22 cellular contexts compared by ENCODE assay signal in genomic region chr3:88775026-88775690, GRCh38.
DNase-seq lines count a peak whose midpoint lies in the region; ATAC-seq and TF ChIP-seq lines count a peak whose summit lies in the region.
"Had no signal": no experiment of that assay in that cellular context is flagged by ENCODE, and none has a peak within 500 bp of the region (broad histone marks: within the 10 kb centered on the region; RNA-seq: fewer than 3 reads in every experiment).

No MANE protein-coding gene starts in this region.

- intact Hi-C loops in mammary epithelial cell (cut with micrococcal nuclease) (no loop called here), MCF 10A (cut with micrococcal nuclease) (no loop called here)

- H3K79me2 ChIP-seq in mammary epithelial cell (ENCODE audit: insufficient read depth, low read length): no peaks in the 10 kb centered on the region

- H3K36me3 ChIP-seq in mammary epithelial cell (ENCODE audit: insufficient read depth, low read length) (no peaks in the 10 kb centered on the region), RWPE2 (ENCODE audit: low read depth) (no peaks in the 10 kb centered on the region)
- H3K36me3 ChIP-seq: BLaER1 had no signal

- no peak overlapping the region for H3K9ac ChIP-seq in mammary epithelial cell (ENCODE audit: insufficient read depth, low read length)
- H3K9ac ChIP-seq: BLaER1 had no signal

- no peaks in the 10 kb centered on the region for H3K27me3 Mint-ChIP-seq in MCF 10A (ENCODE audit: insufficient read depth, unreplicated experiment)
- H3K27me3 Mint-ChIP-seq: B cell; CD4-positive, CD25-positive, alpha-beta regulatory T cell had no signal

- CTCF ChIA-PET in mammary epithelial cell (lab: Charles Lee; ENCODE audit: low non-redundant PET): no interaction called here
- CTCF ChIA-PET in MCF 10A (lab: Yijun Ruan, JAX): no interaction called here

- H3K4me1 Mint-ChIP-seq in MCF 10A (ENCODE audit: insufficient read depth, unreplicated experiment): no peaks in the 10 kb centered on the region
- H3K4me1 Mint-ChIP-seq: B cell; CD4-positive, CD25-positive, alpha-beta regulatory T cell; GM23338; H9 had no signal

- BruUV-seq in mammary epithelial cell (replicated peaks; lab: Mats Ljungman, UMichigan): no TSS peak
- BruUV-seq in MCF 10A (replicated peaks; lab: Mats Ljungman, UMichigan): no TSS peak

- WGBS in mammary epithelial cell (ENCODE audit: low coverage, missing lambda C conversion rate): 32% methylated on average over 3 of the region's 3 CpGs

- H3K27me3 ChIP-seq in mammary epithelial cell (ENCODE audit: insufficient read depth, low read length) (no peaks in the 10 kb centered on the region), RWPE2 (ENCODE audit: insufficient read depth, poor library complexity, severe bottlenecking) (no peaks in the 10 kb centered on the region)
- H3K27me3 ChIP-seq: BLaER1 had no signal

- H3K4me3 Mint-ChIP-seq in MCF 10A (ENCODE audit: unreplicated experiment): no peak overlapping the region
- H3K4me3 Mint-ChIP-seq: B cell; CD4-positive, CD25-positive, alpha-beta regulatory T cell; CD8-positive, alpha-beta T cell; GM23338; H9 had no signal

- no peaks in the 10 kb centered on the region for H3K9me3 Mint-ChIP-seq in MCF 10A (ENCODE audit: unreplicated experiment)
- H3K9me3 Mint-ChIP-seq: GM23338 had no signal

- H2AFZ ChIP-seq in mammary epithelial cell (ENCODE audit: low read depth, low read length): peak overlapping the region; percentile 67
- H2AFZ ChIP-seq: GM23338 had no signal

- H3K27ac ChIP-seq in mammary epithelial cell (ENCODE audit: insufficient read depth, low read depth, low read length) (no peak overlapping the region), RWPE2 (ENCODE audit: poor library complexity, severe bottlenecking) (no peak overlapping the region), epithelial cell of prostate (peak overlapping the region; percentile 2)
- H3K27ac ChIP-seq: 22Rv1, BLaER1, C4-2B had no signal

- POLR2A ChIA-PET in MCF 10A (lab: Yijun Ruan, JAX): interaction anchor here (0.7 to 1.1 kb wide), 3 partner anchors 29 to 61 kb away, joined by 3 to 5 read pairs (median 4); no protein-coding TSS in a partner anchor

- H3K4me2 ChIP-seq in mammary epithelial cell (ENCODE audit: insufficient read depth, low read depth, low read length): peak overlapping the region; percentile 20
- H3K4me2 ChIP-seq: BLaER1, GM23338 had no signal

- H3K4me3 ChIP-seq in mammary epithelial cell (replicated peaks in 1 of 3; ENCODE audit: insufficient read depth in 1 of 3, low read depth in 2 of 3, low read length in 3 of 3) (no peak overlapping the region), RWPE2 (ENCODE audit: severe bottlenecking) (no peak overlapping the region)
- H3K4me3 ChIP-seq: BLaER1, GM12878, GM23338 had no signal

- H3K4me1 ChIP-seq in mammary epithelial cell (ENCODE audit: insufficient read depth, low read length): peaks cover 13% of the 10 kb centered on the region
- no peaks in the 10 kb centered on the region for H3K4me1 ChIP-seq in RWPE2 (ENCODE audit: insufficient read depth, poor library complexity, severe bottlenecking)
- H3K4me1 ChIP-seq: BLaER1, Caco-2 had no signal

- no peak for TF ChIP-seq CTCF in mammary epithelial cell (conservative IDR thresholded peaks at IDR 0.05 in 1 of 2, IDR thresholded peaks at IDR 0.05 in 1 of 2; ENCODE audit: extremely low read depth in 1 of 2, insufficient read depth in 1 of 2, low read depth in 1 of 2, low read length in 2 of 2)
- TF ChIP-seq CTCF in MCF 10A (IDR thresholded peaks at IDR 0.05; ENCODE audit: unreplicated experiment): no peak
- no peak for TF ChIP-seq CTCF in RWPE2 (IDR thresholded peaks at IDR 0.05; ENCODE audit: poor library complexity, severe bottlenecking)

- H3K9me3 ChIP-seq in mammary epithelial cell (replicated peaks; ENCODE audit: insufficient read depth, low read length): no peaks in the 10 kb centered on the region
- H3K9me3 ChIP-seq in RWPE2 (ENCODE audit: severe bottlenecking): no peaks in the 10 kb centered on the region
- H3K9me3 ChIP-seq: BLaER1, Caco-2 had no signal

- ATAC-seq in RWPE2 (ENCODE audit: low read depth) (0 out of 3 replicates have a peak, but pooled peaks have one; percentile 17), GM18861 (IDR thresholded peaks at IDR 0.05; ENCODE audit: unreplicated experiment) (no peak)
- ATAC-seq: CD8-positive, alpha-beta T cell; GM12878; GM23338; HCT116 had no signal

- dilution Hi-C loops in mammary epithelial cell (cut with HindIII; ENCODE audit: low sequenced_read_pairs): no loop called here

- no peaks in the 10 kb centered on the region for H4K20me1 ChIP-seq in mammary epithelial cell (ENCODE audit: insufficient read depth, low read length)
- H4K20me1 ChIP-seq: BLaER1 had no signal

- no peaks in the 10 kb centered on the region for H3K36me3 Mint-ChIP-seq in MCF 10A (ENCODE audit: insufficient read depth, unreplicated experiment)
- H3K36me3 Mint-ChIP-seq: CD4-positive, CD25-positive, alpha-beta regulatory T cell; CD8-positive, alpha-beta T cell had no signal

- DNase-seq in mammary epithelial cell (peak; percentile 54), MCF 10A (ENCODE audit: unreplicated experiment) (no peak), RWPE2 (ENCODE audit: low spot score) (no peak), epithelial cell of prostate (ENCODE audit: low read depth, low spot score) (peak; percentile 10), NCI-H345 treated with DMSO at 0.1 percent for 48 hours (lab: John Stamatoyannopoulos, UW; ENCODE audit: unreplicated experiment) (no peak), DMS153 (lab: John Stamatoyannopoulos, UW) (no peak)
- no peak for DNase-seq in activated CD4-positive, alpha-beta T cell treated with anti-CD3 and anti-CD28 coated beads, Interleukin-2, amount 50 U/mL, for 48 hours
- DNase-seq: Caco-2; CD4-positive, CD25-positive, alpha-beta regulatory T cell; CD8-positive, alpha-beta T cell; DMS79; EL; GDM1; H9 had no signal

- H3K27ac Mint-ChIP-seq in MCF 10A (ENCODE audit: low read depth, unreplicated experiment): no peak overlapping the region
- H3K27ac Mint-ChIP-seq: B cell; CD4-positive, CD25-positive, alpha-beta regulatory T cell; CD8-positive, alpha-beta T cell; GM23338; H9 had no signal

- in situ Hi-C loops in mammary epithelial cell (cut with MboI; ENCODE audit: low sequenced_read_pairs in 2 of 2): no loop called here

Comparison
In these comparisons a context has a peak if more than half of its experiments do, and no peak if none do; other contexts are left out.
1. DNase-seq: peak in mammary epithelial cell (single experiment) and epithelial cell of prostate (single experiment); none in MCF 10A (single experiment), RWPE2 (single experiment), NCI-H345 treated with DMSO at 0.1 percent for 48 hours (single experiment), activated CD4-positive, alpha-beta T cell treated with anti-CD3 and anti-CD28 coated beads, Interleukin-2, amount 50 U/mL, for 48 hours (0 of 2) and DMS153 (single experiment).